Comparison of ENCODE assay signal across 8 cellular contexts in genomic region chr13:100513987-100514670, GRCh38.
A peak's percentile ranks its signal among the peaks of the same experiment; 100 is the strongest.
DNase-seq lines count a peak whose midpoint lies in the region; ATAC-seq, FAIRE-seq and TF ChIP-seq lines count a peak whose summit lies in the region.

No MANE protein-coding gene starts in this region.

- ATAC-seq in GM21528 (IDR thresholded peaks at IDR 0.05; ENCODE audit: low FRiP score, unreplicated experiment) (no peak), GM18498 (IDR thresholded peaks at IDR 0.05; ENCODE audit: unreplicated experiment) (no peak)

- no peak for TF ChIP-seq CTCF in fibroblast of villous mesenchyme (IDR thresholded peaks at IDR 0.05; ENCODE audit: insufficient read depth, low read depth, low read length)

- no peak overlapping the region for H3K4me3 ChIP-seq in fibroblast of villous mesenchyme (ENCODE audit: low read depth, low read length)

- DNase-seq in DMS153 treated with DMSO at 0.1 percent for 48 hours (lab: John Stamatoyannopoulos, UW; ENCODE audit: unreplicated experiment): peak; percentile 19
- peak; percentile 10 for DNase-seq in MV-4-11 (lab: John Stamatoyannopoulos, UW)
- DNase-seq in NOMO-1 treated with DMSO at 0.1 percent for 48 hours (lab: John Stamatoyannopoulos, UW; ENCODE audit: unreplicated experiment): peak; percentile 61
- peak; percentile 53 for DNase-seq in fibroblast of villous mesenchyme (ENCODE audit: low read depth)
- DNase-seq in frontal cortex (ENCODE audit: low spot score in 2 of 2): no peak
- no peak for DNase-seq in AG20443 (ENCODE audit: low spot score)

- no peak for FAIRE-seq in frontal cortex (lab: Jason Lieb, UNC)

Comparison
In these comparisons a context has a peak if more than half of its experiments do, and no peak if none do; other contexts are left out.
1. DNase-seq: peak in DMS153 treated with DMSO at 0.1 percent for 48 hours (single experiment), MV-4-11 (single experiment), NOMO-1 treated with DMSO at 0.1 percent for 48 hours (single experiment) and fibroblast of villous mesenchyme (single experiment); none in frontal cortex (0 of 2) and AG20443 (single experiment).